In the genomic region with DNA sequence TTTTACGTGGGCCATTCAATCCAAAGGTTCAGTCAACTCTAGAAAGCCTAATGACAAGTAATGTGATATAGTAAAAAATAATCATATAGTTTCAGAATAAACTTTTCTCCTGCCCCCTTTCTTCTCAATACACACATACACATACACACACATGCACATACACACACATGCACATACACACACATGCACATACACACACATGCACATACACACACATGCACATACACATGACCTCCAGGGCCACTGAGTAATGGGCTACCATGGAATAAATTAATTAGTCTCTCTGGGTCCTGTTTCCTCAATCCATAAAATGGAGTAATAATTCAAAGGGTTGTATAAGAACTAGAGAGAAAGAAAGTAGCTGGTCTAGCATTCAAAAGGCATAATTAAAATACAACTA, we compare ENCODE assay signal across 33 cellular contexts.
"Had no signal": no experiment of that assay in that cellular context is flagged by ENCODE, and none has a peak within 500 bp of the region (broad histone marks: within the 10 kb centered on the region; RNA-seq: fewer than 3 reads in every experiment).

No MANE protein-coding gene starts in this region.

- H3K27me3 Mint-ChIP-seq: activated CD4-positive, alpha-beta T cell treated with anti-CD3 and anti-CD28 coated beads, Interleukin-2, amount 10 ng/mL, durations not matched to agents 24 days and 14 days; activated CD8-positive, alpha-beta T cell treated with anti-CD3 and anti-CD28 coated beads for 36 hours; activated naive CD4-positive, alpha-beta T cell treated with anti-CD3 and anti-CD28 coated beads, Interleukin-2, amount 50 U/mL, for 24 hours; activated naive CD8-positive, alpha-beta T cell treated with anti-CD3 and anti-CD28 coated beads, Interleukin-2, amount 10 ng/mL, durations not matched to agents 7 days and 5 days; central memory CD8-positive, alpha-beta T cell had no signal

- H3K9me3 ChIP-seq: ascending aorta had no signal

- ATAC-seq: activated CD8-positive, alpha-beta T cell treated with anti-CD3 and anti-CD28 coated beads for 36 hours; activated T-cell treated with anti-CD3 and anti-CD28 coated beads, Interleukin-2, amount 50 U/mL, for 72 hours; PC-3; Right ventricle myocardium inferior; SK-N-SH treated with all-trans-retinoic acid at 6 μM for 48 hours had no signal

- H3K27ac Mint-ChIP-seq: activated CD4-positive, alpha-beta T cell treated with anti-CD3 and anti-CD28 coated beads, Interleukin-2, amount 10 ng/mL, durations not matched to agents 24 days and 14 days; activated CD8-positive, alpha-beta T cell treated with anti-CD3 and anti-CD28 coated beads for 36 hours; activated T-cell treated with anti-CD3 and anti-CD28 coated beads, Interleukin-2, amount 50 U/mL, for 72 hours; activated T-helper 2 cell treated with anti-CD3 and anti-CD28 coated beads, Interferon-gamma antibody, Interleukin-2, Interleukin-4, amounts not matched to agents 10 μg/mL and 5 μg/mL and 100 μg/mL, durations not matched to agents 14 hours and 24 hours and 36 hours; T-helper 2 cell treated with Interferon-gamma antibody and Interleukin-4, amounts not matched to agents 5 μg/mL and 100 μg/mL, for 36 hours had no signal

- H3K9me3 Mint-ChIP-seq: activated CD4-positive, alpha-beta T cell treated with anti-CD3 and anti-CD28 coated beads, Interleukin-2, amount 10 ng/mL, durations not matched to agents 24 days and 14 days; activated CD8-positive, alpha-beta T cell treated with anti-CD3 and anti-CD28 coated beads for 36 hours; activated T-cell treated with anti-CD3 and anti-CD28 coated beads, Interleukin-2, amount 50 U/mL, for 72 hours; activated T-helper 2 cell treated with anti-CD3 and anti-CD28 coated beads, Interferon-gamma antibody, Interleukin-2, Interleukin-4, amounts not matched to agents 10 μg/mL and 5 μg/mL and 100 μg/mL, durations not matched to agents 14 hours and 24 hours and 36 hours; central memory CD8-positive, alpha-beta T cell; T-helper 2 cell treated with Interferon-gamma antibody and Interleukin-4, amounts not matched to agents 5 μg/mL and 100 μg/mL, for 36 hours had no signal

- H3K4me3 ChIP-seq: ascending aorta, cardiac muscle cell, MG63 had no signal

- H3K27me3 ChIP-seq: ascending aorta, cardiac muscle cell, MG63 had no signal

- H3K4me3 Mint-ChIP-seq: activated CD4-positive, alpha-beta T cell treated with anti-CD3 and anti-CD28 coated beads, Interleukin-2, amount 10 ng/mL, durations not matched to agents 24 days and 14 days; activated CD8-positive, alpha-beta T cell treated with anti-CD3 and anti-CD28 coated beads for 36 hours; activated naive CD4-positive, alpha-beta T cell treated with anti-CD3 and anti-CD28 coated beads, Interleukin-2, amount 50 U/mL, for 24 hours; activated naive CD8-positive, alpha-beta T cell treated with anti-CD3 and anti-CD28 coated beads, Interleukin-2, amount 10 ng/mL, durations not matched to agents 7 days and 5 days; activated T-cell treated with anti-CD3 and anti-CD28 coated beads, Interleukin-2, amount 50 U/mL, for 72 hours; central memory CD8-positive, alpha-beta T cell; T-helper 2 cell treated with Interferon-gamma antibody and Interleukin-4, amounts not matched to agents 5 μg/mL and 100 μg/mL, for 36 hours had no signal

- DNase-seq: activated CD4-positive, alpha-beta T cell treated with anti-CD3 and anti-CD28 coated beads, Interleukin-2, amount 10 ng/mL, durations not matched to agents 24 days and 14 days; activated CD4-positive, alpha-beta T cell treated with anti-CD3 and anti-CD28 coated beads, Interleukin-2, amount 50 U/mL, for 4 hours; activated CD8-positive, alpha-beta T cell treated with anti-CD3 and anti-CD28 coated beads for 36 hours; activated gamma-delta T cell; activated naive CD4-positive, alpha-beta T cell treated with Interleukin-2 at 50 U/mL for 16 hours; activated naive CD8-positive, alpha-beta T cell treated with anti-CD3 and anti-CD28 coated beads, Interleukin-2, amount 10 ng/mL, durations not matched to agents 7 days and 5 days; activated T-cell treated with anti-CD3 and anti-CD28 coated beads, Interleukin-2, amount 50 U/mL, for 1 hour; activated T-cell treated with anti-CD3 and anti-CD28 coated beads, Interleukin-2, amount 50 U/mL, for 72 hours; amygdala; Kasumi-1; MG63; NCI-H1048; NCI-H1105 treated with DMSO at 0.1 percent for 48 hours; NCI-H1436; NCI-H1694; NCI-H1930; NCI-H2081 treated with DMSO at 0.1 percent for 48 hours; NCI-H226; NCI-H446 treated with DMSO at 0.1 percent for 48 hours; NCI-H524 treated with DMSO at 0.1 percent for 48 hours; NK-92 treated with Interleukin-12 subunit alpha and Interleukin-12 subunit beta, amount 100 ng/mL, for 24 hours; PC-3; SIG-M5; SW 1271 had no signal

- H3K36me3 Mint-ChIP-seq: activated naive CD4-positive, alpha-beta T cell treated with anti-CD3 and anti-CD28 coated beads, Interleukin-2, amount 50 U/mL, for 24 hours had no signal

- H3K36me3 ChIP-seq: ascending aorta, cardiac muscle cell, MG63 had no signal

- H3K27ac ChIP-seq: cardiac muscle cell, RWPE1 had no signal
